16 cellular contexts compared by ENCODE assay signal in the genomic region with DNA sequence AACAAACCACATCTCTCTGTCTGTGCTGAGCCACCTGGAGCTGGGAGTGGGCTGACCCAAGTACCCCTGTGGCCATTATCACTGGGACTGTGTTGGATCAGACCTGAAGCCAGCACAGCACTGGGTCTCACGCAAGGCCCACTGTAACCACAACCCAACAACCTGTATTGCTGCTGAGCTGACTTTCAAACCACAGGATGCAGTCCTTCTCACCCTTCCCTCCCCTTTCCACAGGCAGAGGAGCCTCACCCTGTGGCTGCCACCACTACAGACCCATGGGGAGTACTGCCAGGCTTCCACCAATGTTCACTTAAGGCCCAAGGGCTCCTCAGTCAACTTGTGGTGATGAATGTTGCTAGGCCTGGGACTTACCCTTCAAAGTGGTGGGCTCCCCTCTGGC.
"Had no signal": no experiment of that assay in that cellular context is flagged by ENCODE, and none has a peak within 500 bp of the region (broad histone marks: within the 10 kb centered on the region; RNA-seq: fewer than 3 reads in every experiment).

No MANE protein-coding gene starts in this region.

- DNase-seq: heart left ventricle; hippocampal formation; kidney glomerular epithelial cell; naive thymus-derived CD4-positive, alpha-beta T cell; posterior cingulate gyrus; spleen; stimulated activated CD4-positive, alpha-beta T cell treated with anti-CD3 and anti-CD28 coated beads, Interleukin-15, amount 100 ng/mL, for 24 hours; stimulated activated CD4-positive, alpha-beta T cell treated with anti-CD3 and anti-CD28 coated beads, Interleukin-1b, Interleukin-23, amount 100 ng/mL, for 48 hours; stimulated activated CD4-positive, alpha-beta T cell treated with anti-CD3 and anti-CD28 coated beads, Interleukin-4, amount 100 ng/mL, for 24 hours; stimulated activated naive CD4-positive, alpha-beta T cell; stomach; substantia nigra; trophoblast cell had no signal

- H3K27ac Mint-ChIP-seq: dendritic cell treated with granulocyte-macrophage colony-stimulating factor and Interleukin-4, amounts not matched to agents 40 ng/mL and 50 ng/mL, for 4 days; naive thymus-derived CD4-positive, alpha-beta T cell had no signal

- H3K27me3 ChIP-seq: heart left ventricle, spleen, stomach had no signal

- H3K4me3 Mint-ChIP-seq: dendritic cell treated with granulocyte-macrophage colony-stimulating factor and Interleukin-4, amounts not matched to agents 40 ng/mL and 50 ng/mL, for 4 days; naive thymus-derived CD4-positive, alpha-beta T cell; neural crest cell had no signal

- H3K4me1 Mint-ChIP-seq: neural crest cell had no signal

- H3K4me1 ChIP-seq: heart left ventricle, spleen, stomach had no signal

- H3K27me3 Mint-ChIP-seq: dendritic cell treated with granulocyte-macrophage colony-stimulating factor and Interleukin-4, amounts not matched to agents 40 ng/mL and 50 ng/mL, for 4 days; naive thymus-derived CD4-positive, alpha-beta T cell had no signal

- H3K4me3 ChIP-seq: heart left ventricle, spleen, stomach had no signal

- H3K27ac ChIP-seq: heart left ventricle, spleen, stomach had no signal

- ATAC-seq: heart left ventricle; naive thymus-derived CD4-positive, alpha-beta T cell; sciatic nerve had no signal
